16 cellular contexts compared by ENCODE assay signal in genomic region chr4:63589796-63590195, GRCh38.
"Had no signal": no experiment of that assay in that cellular context is flagged by ENCODE, and none has a peak within 500 bp of the region (broad histone marks: within the 10 kb centered on the region; RNA-seq: fewer than 3 reads in every experiment).

No MANE protein-coding gene starts in this region.

- H3K4me1 ChIP-seq: left lung, parathyroid adenoma, sigmoid colon, stomach, upper lobe of left lung had no signal

- H3K27me3 ChIP-seq: left lung, sigmoid colon, stomach, upper lobe of left lung had no signal

- FAIRE-seq: kidney, TTC549 had no signal

- H3K79me2 ChIP-seq: parathyroid adenoma had no signal

- H3K4me3 ChIP-seq: left lung, sigmoid colon, stomach, upper lobe of left lung had no signal

- H3K4me1 Mint-ChIP-seq: activated B cell treated with CpG ODN at 0.5 μM for 24 hours; activated CD4-positive, alpha-beta memory T cell treated with anti-CD3 and anti-CD28 coated beads, Interleukin-2, amount 10 ng/mL, durations not matched to agents 7 days and 5 days; activated CD8-positive, alpha-beta memory T cell treated with anti-CD3 and anti-CD28 coated beads, Interleukin-2, amount 10 ng/mL, durations not matched to agents 7 days and 5 days; neural crest cell; stimulated activated effector memory CD8-positive, alpha-beta T cell treated with anti-CD3 and anti-CD28 coated beads, Interleukin-12 subunit alpha, Interleukin-12 subunit beta, amount 100 ng/mL, for 72 hours had no signal

- DNase-seq: activated B cell treated with CpG ODN at 0.5 μM for 24 hours; activated CD4-positive, alpha-beta memory T cell treated with anti-CD3 and anti-CD28 coated beads, Interleukin-2, amount 10 ng/mL, durations not matched to agents 7 days and 5 days; activated CD4-positive, alpha-beta T cell treated with anti-CD3 and anti-CD28 coated beads for 48 hours; activated CD8-positive, alpha-beta memory T cell treated with anti-CD3 and anti-CD28 coated beads, Interleukin-2, amount 10 ng/mL, durations not matched to agents 7 days and 5 days; effector CD8-positive, alpha-beta T cell; kidney; sigmoid colon; stimulated activated CD4-positive, alpha-beta T cell treated with anti-CD3 and anti-CD28 coated beads, Interleukin-4, amount 100 ng/mL, for 24 hours; stomach; upper lobe of left lung had no signal

- H3K4me3 Mint-ChIP-seq: activated B cell treated with CpG ODN at 0.5 μM for 24 hours; activated CD4-positive, alpha-beta memory T cell treated with anti-CD3 and anti-CD28 coated beads, Interleukin-2, amount 10 ng/mL, durations not matched to agents 7 days and 5 days; activated CD8-positive, alpha-beta memory T cell treated with anti-CD3 and anti-CD28 coated beads, Interleukin-2, amount 10 ng/mL, durations not matched to agents 7 days and 5 days; activated naive CD8-positive, alpha-beta T cell; neural crest cell; stimulated activated effector memory CD8-positive, alpha-beta T cell treated with anti-CD3 and anti-CD28 coated beads, Interleukin-12 subunit alpha, Interleukin-12 subunit beta, amount 100 ng/mL, for 72 hours had no signal

- H3K27ac ChIP-seq: left lung, parathyroid adenoma, sigmoid colon, stomach, upper lobe of left lung had no signal

- H3K36me3 ChIP-seq: left lung, sigmoid colon, stomach, upper lobe of left lung had no signal

- H3K9ac ChIP-seq: parathyroid adenoma had no signal

- H3K27me3 Mint-ChIP-seq: activated B cell treated with CpG ODN at 0.5 μM for 24 hours; activated CD4-positive, alpha-beta memory T cell treated with anti-CD3 and anti-CD28 coated beads, Interleukin-2, amount 10 ng/mL, durations not matched to agents 7 days and 5 days; activated CD8-positive, alpha-beta memory T cell treated with anti-CD3 and anti-CD28 coated beads, Interleukin-2, amount 10 ng/mL, durations not matched to agents 7 days and 5 days; activated naive CD8-positive, alpha-beta T cell had no signal

- H3K27ac Mint-ChIP-seq: activated B cell treated with CpG ODN at 0.5 μM for 24 hours; activated CD4-positive, alpha-beta memory T cell treated with anti-CD3 and anti-CD28 coated beads, Interleukin-2, amount 10 ng/mL, durations not matched to agents 7 days and 5 days; activated CD8-positive, alpha-beta memory T cell treated with anti-CD3 and anti-CD28 coated beads, Interleukin-2, amount 10 ng/mL, durations not matched to agents 7 days and 5 days; activated naive CD8-positive, alpha-beta T cell; stimulated activated effector memory CD8-positive, alpha-beta T cell treated with anti-CD3 and anti-CD28 coated beads, Interleukin-12 subunit alpha, Interleukin-12 subunit beta, amount 100 ng/mL, for 72 hours had no signal

- H2AFZ ChIP-seq: parathyroid adenoma had no signal

- H3K36me3 Mint-ChIP-seq: activated CD8-positive, alpha-beta memory T cell treated with anti-CD3 and anti-CD28 coated beads, Interleukin-2, amount 10 ng/mL, durations not matched to agents 7 days and 5 days; activated naive CD8-positive, alpha-beta T cell; stimulated activated effector memory CD8-positive, alpha-beta T cell treated with anti-CD3 and anti-CD28 coated beads, Interleukin-12 subunit alpha, Interleukin-12 subunit beta, amount 100 ng/mL, for 72 hours had no signal
